In genomic region chr5:42912184-42912766, GRCh38 we compare ENCODE assay signal across 8 cellular contexts.
DNase-seq lines count a peak whose midpoint lies in the region; ATAC-seq and TF ChIP-seq lines count a peak whose summit lies in the region.

No MANE protein-coding gene starts in this region.

- H3K4me1 ChIP-seq in testis, result peaks cover 7% of the 10 kb centered on the region

- ATAC-seq in naive thymus-derived CD8-positive, alpha-beta T cell, result peak; percentile 29 to 32
- ATAC-seq in GM19035 (IDR thresholded peaks at IDR 0.05; ENCODE audit: unreplicated experiment), result no peak

- DNase-seq in COLO668 (lab: John Stamatoyannopoulos, UW; ENCODE audit: unreplicated experiment) (peak; percentile 54), HPDE6-E6E7 (ENCODE audit: extremely low spot score) (peak; percentile 63), RKO (ENCODE audit: low spot score) (peak; percentile 67), astrocyte of the spinal cord (ENCODE audit: low read depth, low spot score) (peak; percentile 72), NCI-H128 (lab: John Stamatoyannopoulos, UW; ENCODE audit: unreplicated experiment) (no peak), testis (no peak)
- DNase-seq in naive thymus-derived CD8-positive, alpha-beta T cell, result peak in 9 of 10 donors; percentile 23 to 78 (median 54)

- no peak for TF ChIP-seq POLR2A in testis (IDR thresholded peaks at IDR 0.05)

- H3K4me3 ChIP-seq in astrocyte of the spinal cord (ENCODE audit: low read depth, low read length) (no peak overlapping the region), testis (no peak overlapping the region)

- H3K27me3 ChIP-seq in testis, result no peaks in the 10 kb centered on the region

- in situ Hi-C loops in astrocyte of the spinal cord (cut with HindIII; ENCODE audit: low sequenced_read_pairs), result no loop called here

- WGBS in testis, 2 donors, result 86 to 88% methylated on average over 8 of the region's 8 CpGs

- H3K27me3 Mint-ChIP-seq in naive thymus-derived CD8-positive, alpha-beta T cell, result peaks cover 0 to 2% (median 0%) of the 10 kb centered on the region in 5 donors

- peaks cover 2 to 23% (median 18%) of the 10 kb centered on the region in 4 donors for H3K4me1 Mint-ChIP-seq in naive thymus-derived CD8-positive, alpha-beta T cell

- no peaks in the 10 kb centered on the region for H3K9me3 Mint-ChIP-seq in naive thymus-derived CD8-positive, alpha-beta T cell

- H3K4me3 Mint-ChIP-seq in naive thymus-derived CD8-positive, alpha-beta T cell, result peak overlapping the region in 2 of 10 donors; percentile 10 to 42

- H3K27ac ChIP-seq in testis, result no peak overlapping the region

- H3K27ac Mint-ChIP-seq in naive thymus-derived CD8-positive, alpha-beta T cell, result peak overlapping the region in 4 of 10 donors; percentile 8 to 83 (median 52)

- intact Hi-C loops in testis (cut with DNase I; ENCODE audit: low total_unique reads), result no loop called here

- no peaks in the 10 kb centered on the region for H3K36me3 Mint-ChIP-seq in naive thymus-derived CD8-positive, alpha-beta T cell

- no peaks in the 10 kb centered on the region for H3K36me3 ChIP-seq in testis (ENCODE audit: low read depth, missing control alignments)

- TF ChIP-seq CTCF in astrocyte of the spinal cord (IDR thresholded peaks at IDR 0.05; ENCODE audit: low read depth, low read length) (peak; percentile 55), testis (IDR thresholded peaks at IDR 0.05) (no peak)

- POLR2A ChIA-PET in naive thymus-derived CD8-positive, alpha-beta T cell (lab: Charles Lee), result interaction anchor here (0.7 to 7.6 kb wide), 16 partner anchors 34 to 572 kb away, joined by 3 to 136 read pairs (median 6); partner anchors contain the start of genes ANXA2R and TMEM267

- no peaks in the 10 kb centered on the region for H3K9me3 ChIP-seq in testis

Comparison
In these comparisons a context has a peak if more than half of its experiments do, and no peak if none do; other contexts are left out.
1. DNase-seq: peak in COLO668 (single experiment), HPDE6-E6E7 (single experiment), RKO (single experiment), astrocyte of the spinal cord (single experiment) and naive thymus-derived CD8-positive, alpha-beta T cell (9 of 10); none in NCI-H128 (single experiment) and testis (single experiment).